Comparison of ENCODE assay signal across 24 cellular contexts in genomic region chr11:33696931-33697638, GRCh38. TPM values are rescaled to one million over a fixed set of nuclear protein-coding genes. Genes with fewer than 3 reads are reported as not detected.
DNase-seq lines count a peak whose midpoint lies in the region; ATAC-seq, FAIRE-seq and TF ChIP-seq lines count a peak whose summit lies in the region.
"Had no signal": no experiment of that assay in that cellular context is flagged by ENCODE, and none has a peak within 500 bp of the region (broad histone marks: within the 10 kb centered on the region; RNA-seq: fewer than 3 reads in every experiment).

No MANE protein-coding gene starts in this region.

- TF ChIP-seq CTCF in bronchial epithelial cell (IDR thresholded peaks at IDR 0.05; ENCODE audit: insufficient read depth, low read length, severe bottlenecking), result no peak

- DNase-seq in NCI-H524 (lab: John Stamatoyannopoulos, UW) (peak; percentile 53 to 80), NCI-H524 treated with DMSO at 0.1 percent for 48 hours (lab: John Stamatoyannopoulos, UW) (no peak), NCI-H1694 (lab: John Stamatoyannopoulos, UW) (peak; percentile 86), bronchial epithelial cell (ENCODE audit: low read depth) (peak; percentile 81), renal cortical epithelial cell (ENCODE audit: low read depth) (peak; percentile 51), NCI-H526 treated with DMSO at 0.1 percent for 48 hours (lab: John Stamatoyannopoulos, UW) (no peak), GOT3 (lab: John Stamatoyannopoulos, UW) (no peak)
- DNase-seq: activated CD4-positive, CD25-positive, alpha-beta regulatory T cell treated with anti-CD3 and anti-CD28 coated beads, Interleukin-2, amount 50 U/mL, for 72 hours; dermis blood vessel endothelial cell; DMS53; NCI-H1436; Peyer's patch; small intestine; stimulated activated CD4-positive, alpha-beta T cell treated with anti-CD3 and anti-CD28 coated beads, Interleukin-2, amount 100 ng/mL, for 48 hours; T1000 had no signal

- FAIRE-seq in bronchial epithelial cell (lab: Jason Lieb, UNC), result no peak
- FAIRE-seq: frontal cortex, small intestine had no signal

- H3K4me3 ChIP-seq in bronchial epithelial cell (ENCODE audit: low read depth, low read length), result no peak overlapping the region
- H3K4me3 ChIP-seq: cardiac muscle cell, HAP-1, Peyer's patch, vagina had no signal

- no peak for ATAC-seq in activated CD4-positive, CD25-positive, alpha-beta regulatory T cell treated with anti-CD3 and anti-CD28 coated beads, Interleukin-2, amount 50 U/mL, for 24 hours
- ATAC-seq: activated T-helper 17 cell treated with anti-CD3 and anti-CD28 coated beads, Interleukin-2, amount 50 U/mL, for 72 hours; natural killer cell treated with Interleukin-12 subunit alpha and Interleukin-12 subunit beta and Interleukin-15 and Interleukin-18, amount 100 ng/mL, for 72 hours had no signal

- H3K36me3 ChIP-seq in bronchial epithelial cell (ENCODE audit: control insufficient read depth, insufficient read depth, low read length), result no peaks in the 10 kb centered on the region
- H3K36me3 ChIP-seq: cardiac muscle cell, HAP-1, Peyer's patch, vagina had no signal

- no peaks in the 10 kb centered on the region for H3K27me3 ChIP-seq in bronchial epithelial cell (ENCODE audit: control insufficient read depth, insufficient read depth, low read length)
- H3K27me3 ChIP-seq: cardiac muscle cell, Peyer's patch, vagina had no signal

RNA-seq across cellular contexts. Expression of gene C11orf91, which starts 3.5 kb away (rescaled TPM):
- not detected in 2 replicates for total RNA-seq in bronchial epithelial cell
- total RNA-seq in renal cortical epithelial cell, result not detected in 2 replicates
- total RNA-seq: A172; activated T-helper 17 cell treated with anti-CD3 and anti-CD28 coated beads, Interleukin-2, amount 50 U/mL, for 72 hours; cardiac muscle cell; dermis blood vessel endothelial cell; frontal cortex; natural killer cell treated with Interleukin-12 subunit alpha and Interleukin-12 subunit beta and Interleukin-15 and Interleukin-18, amount 100 ng/mL, for 72 hours; NCI-H460; Peyer's patch; vagina had no signal

RNA-seq across cellular contexts. Expression of gene CD59, which starts 39.1 kb away (rescaled TPM):
- total RNA-seq in bronchial epithelial cell (142 and 193 TPM in 2 replicates), renal cortical epithelial cell (686 and 725 TPM in 2 replicates)

Comparison
In these comparisons a context has a peak if more than half of its experiments do, and no peak if none do; other contexts are left out.
1. DNase-seq: peak in NCI-H524 (2 of 2), NCI-H1694 (single experiment), bronchial epithelial cell (single experiment) and renal cortical epithelial cell (single experiment); none in NCI-H524 treated with DMSO at 0.1 percent for 48 hours (single experiment), NCI-H526 treated with DMSO at 0.1 percent for 48 hours (single experiment) and GOT3 (single experiment).